Comparison of ENCODE assay signal across 33 cellular contexts in genomic region chr3:194775266-194775665, GRCh38.
"Had no signal": no experiment of that assay in that cellular context is flagged by ENCODE, and none has a peak within 500 bp of the region (broad histone marks: within the 10 kb centered on the region; RNA-seq: fewer than 3 reads in every experiment).

No MANE protein-coding gene starts in this region.

- H3K4me1 Mint-ChIP-seq: activated CD4-positive, alpha-beta T cell treated with anti-CD3 and anti-CD28 coated beads, Interleukin-2, amount 10 ng/mL, durations not matched to agents 24 days and 14 days; activated naive CD8-positive, alpha-beta T cell treated with anti-CD3 and anti-CD28 coated beads, Interleukin-2, amount 10 ng/mL, durations not matched to agents 7 days and 5 days; central memory CD8-positive, alpha-beta T cell had no signal

- H3K36me3 ChIP-seq: ascending aorta, cardiac muscle cell, WERI-Rb-1 had no signal

- H3K27me3 ChIP-seq: ascending aorta, cardiac muscle cell had no signal

- FAIRE-seq: K562 had no signal

- H3K27ac ChIP-seq: ascending aorta, cardiac muscle cell, WERI-Rb-1 had no signal

- DNase-seq: activated CD4-positive, alpha-beta T cell treated with anti-CD3 and anti-CD28 coated beads, Interleukin-2, amount 10 ng/mL, durations not matched to agents 24 days and 14 days; activated CD4-positive, alpha-beta T cell treated with anti-CD3 and anti-CD28 coated beads, Interleukin-2, amount 50 U/mL, for 4 hours; activated CD8-positive, alpha-beta T cell treated with anti-CD3 and anti-CD28 coated beads for 36 hours; activated gamma-delta T cell; activated naive CD4-positive, alpha-beta T cell treated with Interleukin-2 at 50 U/mL for 16 hours; activated naive CD8-positive, alpha-beta T cell treated with anti-CD3 and anti-CD28 coated beads, Interleukin-2, amount 10 ng/mL, durations not matched to agents 7 days and 5 days; activated T-cell treated with anti-CD3 and anti-CD28 coated beads, Interleukin-2, amount 50 U/mL, for 1 hour; activated T-cell treated with anti-CD3 and anti-CD28 coated beads, Interleukin-2, amount 50 U/mL, for 72 hours; amygdala; Karpas-422; MM.1S; MV-4-11; NCI-H1092; NCI-H1436 treated with DMSO at 0.1 percent for 48 hours; NCI-H1694 treated with DMSO at 0.1 percent for 48 hours; NCI-H2029; NCI-H345; NCI-H526; NCI-H748 treated with DMSO at 0.1 percent for 48 hours; RPMI8226; SIG-M5; T-cell; T-helper 17 cell; T-helper 9 cell; WERI-Rb-1 had no signal

- H3K27ac Mint-ChIP-seq: activated CD4-positive, alpha-beta T cell treated with anti-CD3 and anti-CD28 coated beads, Interleukin-2, amount 10 ng/mL, durations not matched to agents 24 days and 14 days; activated CD8-positive, alpha-beta T cell treated with anti-CD3 and anti-CD28 coated beads for 36 hours; activated naive CD4-positive, alpha-beta T cell treated with anti-CD3 and anti-CD28 coated beads, Interleukin-2, amount 50 U/mL, for 24 hours; activated naive CD8-positive, alpha-beta T cell treated with anti-CD3 and anti-CD28 coated beads, Interleukin-2, amount 10 ng/mL, durations not matched to agents 7 days and 5 days; activated T-cell treated with anti-CD3 and anti-CD28 coated beads, Interleukin-2, amount 50 U/mL, for 72 hours; activated T-helper 2 cell treated with anti-CD3 and anti-CD28 coated beads, Interferon-gamma antibody, Interleukin-2, Interleukin-4, amounts not matched to agents 10 μg/mL and 5 μg/mL and 100 μg/mL, durations not matched to agents 14 hours and 24 hours and 36 hours; T-cell; T-helper 17 cell had no signal

- H3K36me3 Mint-ChIP-seq: activated naive CD4-positive, alpha-beta T cell treated with anti-CD3 and anti-CD28 coated beads, Interleukin-2, amount 50 U/mL, for 24 hours; activated naive CD8-positive, alpha-beta T cell treated with anti-CD3 and anti-CD28 coated beads, Interleukin-2, amount 10 ng/mL, durations not matched to agents 7 days and 5 days; T-cell had no signal

- ATAC-seq: activated CD8-positive, alpha-beta T cell treated with anti-CD3 and anti-CD28 coated beads for 36 hours; activated T-cell treated with anti-CD3 and anti-CD28 coated beads, Interleukin-2, amount 50 U/mL, for 72 hours; K562; Right ventricle myocardium inferior; SK-N-SH treated with all-trans-retinoic acid at 6 μM for 48 hours; T-cell; T-helper 17 cell had no signal

- H3K4me3 ChIP-seq: ascending aorta, cardiac muscle cell, K562 had no signal

- H3K9me3 ChIP-seq: ascending aorta had no signal

- H3K4me3 Mint-ChIP-seq: activated CD4-positive, alpha-beta T cell treated with anti-CD3 and anti-CD28 coated beads, Interleukin-2, amount 10 ng/mL, durations not matched to agents 24 days and 14 days; activated CD8-positive, alpha-beta T cell treated with anti-CD3 and anti-CD28 coated beads for 36 hours; activated naive CD4-positive, alpha-beta T cell treated with anti-CD3 and anti-CD28 coated beads, Interleukin-2, amount 50 U/mL, for 24 hours; activated naive CD8-positive, alpha-beta T cell treated with anti-CD3 and anti-CD28 coated beads, Interleukin-2, amount 10 ng/mL, durations not matched to agents 7 days and 5 days; activated T-cell treated with anti-CD3 and anti-CD28 coated beads, Interleukin-2, amount 50 U/mL, for 72 hours; central memory CD8-positive, alpha-beta T cell; T-cell; T-helper 17 cell had no signal

- H3K9me3 Mint-ChIP-seq: activated CD4-positive, alpha-beta T cell treated with anti-CD3 and anti-CD28 coated beads, Interleukin-2, amount 10 ng/mL, durations not matched to agents 24 days and 14 days; activated CD8-positive, alpha-beta T cell treated with anti-CD3 and anti-CD28 coated beads for 36 hours; activated naive CD4-positive, alpha-beta T cell treated with anti-CD3 and anti-CD28 coated beads, Interleukin-2, amount 50 U/mL, for 24 hours; activated naive CD8-positive, alpha-beta T cell treated with anti-CD3 and anti-CD28 coated beads, Interleukin-2, amount 10 ng/mL, durations not matched to agents 7 days and 5 days; activated T-cell treated with anti-CD3 and anti-CD28 coated beads, Interleukin-2, amount 50 U/mL, for 72 hours; activated T-helper 2 cell treated with anti-CD3 and anti-CD28 coated beads, Interferon-gamma antibody, Interleukin-2, Interleukin-4, amounts not matched to agents 10 μg/mL and 5 μg/mL and 100 μg/mL, durations not matched to agents 14 hours and 24 hours and 36 hours; central memory CD8-positive, alpha-beta T cell; T-cell had no signal
